In the genomic region with DNA sequence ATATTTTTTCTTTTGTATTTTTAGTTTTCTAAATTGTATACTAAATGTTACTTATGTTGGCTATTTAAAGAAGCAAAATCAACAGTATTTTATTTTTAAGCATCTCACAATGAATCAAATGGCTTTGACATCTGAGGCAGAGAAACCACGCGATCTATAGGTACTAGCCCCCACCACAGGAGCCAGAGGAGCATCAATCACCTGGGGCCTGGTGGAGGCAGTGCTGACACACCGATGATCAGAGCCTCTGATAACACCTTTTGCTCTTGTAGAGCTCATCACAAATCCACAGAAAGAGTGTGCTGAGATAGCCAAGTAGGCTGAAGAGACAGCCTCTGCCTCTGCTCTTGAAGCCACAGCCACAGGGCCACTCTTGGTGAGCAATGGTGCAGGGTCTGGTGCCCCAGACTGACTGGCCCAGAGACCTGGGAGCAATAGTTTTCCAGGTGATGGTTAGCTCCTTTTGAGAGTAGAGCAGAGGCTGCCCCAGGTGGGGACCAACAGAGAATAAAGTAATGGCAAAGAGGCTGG, we compare ENCODE assay signal across 21 cellular contexts.
"Had no signal": no experiment of that assay in that cellular context is flagged by ENCODE, and none has a peak within 500 bp of the region (broad histone marks: within the 10 kb centered on the region; RNA-seq: fewer than 3 reads in every experiment).

No MANE protein-coding gene starts in this region.

- H3K4me3 ChIP-seq: colonic mucosa, dorsolateral prefrontal cortex, esophagus squamous epithelium, gastroesophageal sphincter, lower lobe of right lung, ovary, psoas muscle, right atrium auricular region, SK-N-MC, upper lobe of right lung had no signal

- H3K4me3 Mint-ChIP-seq: activated T-helper 1 cell treated with anti-CD3 and anti-CD28 coated beads, Interleukin-12 subunit alpha, Interleukin-12 subunit beta, Interleukin-2, Interleukin-4 antibody, amounts not matched to agents 30 ng/mL and 10 ng/mL and 1 ng/mL, durations not matched to agents 14 hours and 24 hours and 36 hours; naive thymus-derived CD4-positive, alpha-beta T cell had no signal

- DNase-seq: activated gamma-delta T cell; colonic mucosa; dorsolateral prefrontal cortex; esophagus squamous epithelium; head of caudate nucleus; islet precursor cell; left colon; lower lobe of right lung; mesendoderm; naive thymus-derived CD4-positive, alpha-beta T cell; ovary; psoas muscle; stimulated activated CD4-positive, alpha-beta T cell treated with anti-CD3 and anti-CD28 coated beads, Interleukin-12 subunit alpha, Interleukin-12 subunit beta, amount 100 ng/mL, for 4 hours; stimulated activated CD4-positive, alpha-beta T cell treated with anti-CD3 and anti-CD28 coated beads, Interleukin-4, amount 100 ng/mL, for 4 hours; stimulated activated naive CD8-positive, alpha-beta T cell treated with anti-CD3 and anti-CD28 coated beads, Interleukin-15, Interleukin-2, amounts not matched to agents 100 U/mL and 50 U/mL, for 24 hours; upper lobe of right lung had no signal

- H3K36me3 ChIP-seq: ovary had no signal

- H3K27ac ChIP-seq: colonic mucosa, dorsolateral prefrontal cortex, esophagus squamous epithelium, gastroesophageal sphincter, lower lobe of right lung, ovary, psoas muscle, right atrium auricular region, SK-N-MC, upper lobe of right lung had no signal

- H3K27me3 ChIP-seq: colonic mucosa, dorsolateral prefrontal cortex, esophagus squamous epithelium, gastroesophageal sphincter, ovary, right atrium auricular region, upper lobe of right lung had no signal

- ATAC-seq: activated naive CD4-positive, alpha-beta T cell treated with anti-CD3 and anti-CD28 coated beads, Interleukin-2, amount 50 U/mL, for 72 hours; gastroesophageal sphincter; left colon; lower lobe of right lung; naive thymus-derived CD4-positive, alpha-beta T cell; stimulated activated naive CD8-positive, alpha-beta T cell treated with anti-CD3 and anti-CD28 coated beads, Interleukin-15, Interleukin-2, amounts not matched to agents 100 U/mL and 50 U/mL, for 24 hours; upper lobe of right lung had no signal

- H3K27me3 Mint-ChIP-seq: naive thymus-derived CD4-positive, alpha-beta T cell had no signal

- H3K27ac Mint-ChIP-seq: activated T-helper 1 cell treated with anti-CD3 and anti-CD28 coated beads, Interleukin-12 subunit alpha, Interleukin-12 subunit beta, Interleukin-2, Interleukin-4 antibody, amounts not matched to agents 30 ng/mL and 10 ng/mL and 1 ng/mL, durations not matched to agents 14 hours and 24 hours and 36 hours had no signal

- H3K9me3 ChIP-seq: colonic mucosa, esophagus squamous epithelium, gastroesophageal sphincter, lower lobe of right lung, ovary, psoas muscle, right atrium auricular region, upper lobe of right lung had no signal

- H3K9me3 Mint-ChIP-seq: activated naive CD4-positive, alpha-beta T cell treated with anti-CD3 and anti-CD28 coated beads, Interleukin-2, amount 50 U/mL, for 72 hours; activated T-helper 1 cell treated with anti-CD3 and anti-CD28 coated beads, Interleukin-12 subunit alpha, Interleukin-12 subunit beta, Interleukin-2, Interleukin-4 antibody, amounts not matched to agents 30 ng/mL and 10 ng/mL and 1 ng/mL, durations not matched to agents 14 hours and 24 hours and 36 hours; naive thymus-derived CD4-positive, alpha-beta T cell had no signal

- H3K4me1 ChIP-seq: colonic mucosa, esophagus squamous epithelium, gastroesophageal sphincter, lower lobe of right lung, upper lobe of right lung had no signal
